Comparison of ENCODE assay signal across 11 cellular contexts in genomic region chr18:32468147-32468845, GRCh38. TPM values are rescaled to one million over a fixed set of nuclear protein-coding genes. Genes with fewer than 3 reads are reported as not detected.
DNase-seq lines count a peak whose midpoint lies in the region; ATAC-seq, FAIRE-seq and TF ChIP-seq lines count a peak whose summit lies in the region.
"Had no signal": no experiment of that assay in that cellular context is flagged by ENCODE, and none has a peak within 500 bp of the region (broad histone marks: within the 10 kb centered on the region; RNA-seq: fewer than 3 reads in every experiment).

No MANE protein-coding gene starts in this region.

- dilution Hi-C loops in keratinocyte (cut with MboI; ENCODE audit: extremely low pct_ligation_motif_present, low sequenced_read_pairs) = no loop called here

- H3K79me2 ChIP-seq in keratinocyte (ENCODE audit: control insufficient read depth, insufficient read depth, low read length) = peaks cover 4% of the 10 kb centered on the region

- H3K27me3 ChIP-seq in keratinocyte (ENCODE audit: control insufficient read depth, extremely low read depth, insufficient read depth, low read length) (no peaks in the 10 kb centered on the region), skeletal muscle satellite cell (ENCODE audit: control insufficient read depth, insufficient read depth, low read length) (peaks cover 7% of the 10 kb centered on the region), adrenal gland (no peaks in the 10 kb centered on the region)

- H3K9ac ChIP-seq in keratinocyte (ENCODE audit: control insufficient read depth, extremely low read depth, insufficient read depth, low read length) = peak overlapping the region; percentile 25
- peak overlapping the region; percentile 42 for H3K9ac ChIP-seq in skeletal muscle satellite cell (ENCODE audit: low read depth, low read length)

- no peak overlapping the region for H3K27ac ChIP-seq in keratinocyte (ENCODE audit: control insufficient read depth, insufficient read depth, low read length)
- peak overlapping the region in 1 of 5 donors; percentile 96 for H3K27ac ChIP-seq in adrenal gland
- H3K27ac ChIP-seq: neutrophil had no signal

- no peaks in the 10 kb centered on the region for H3K36me3 ChIP-seq in keratinocyte (ENCODE audit: control insufficient read depth in 2 of 2, extremely low read depth in 1 of 2, insufficient read depth in 2 of 2, low read length in 2 of 2)
- H3K36me3 ChIP-seq in skeletal muscle satellite cell (ENCODE audit: insufficient read depth, low read length) = no peaks in the 10 kb centered on the region
- no peaks in the 10 kb centered on the region for H3K36me3 ChIP-seq in adrenal gland (replicated peaks in 1 of 2)
- H3K36me3 ChIP-seq: neutrophil had no signal

- peak overlapping the region; percentile 5; the same call in 1 of the 2 replicates for H3K4me3 Mint-ChIP-seq in WTC11

- intact Hi-C loops in adrenal gland (cut with DNase I) = loop anchor here in 1 of 2 donors (10.0 kb wide), 1 partner anchor 83 kb away; no protein-coding TSS in a partner anchor

- no peaks in the 10 kb centered on the region for H4K20me1 ChIP-seq in keratinocyte (ENCODE audit: control insufficient read depth, extremely low read depth, insufficient read depth, low read length)

- CTCF ChIA-PET in WTC11 (lab: Charles Lee) = interaction anchor here (1.6 to 7.4 kb wide), 3 partner anchors 82 to 197 kb away, joined by 11 to 109 read pairs (median 60); no protein-coding TSS in a partner anchor

- peak; percentile 39 for DNase-seq in G401 (ENCODE audit: low spot score)
- DNase-seq in WTC11 (ENCODE audit: low spot score) = no peak
- no peak for DNase-seq in keratinocyte (ENCODE audit: low read depth, low spot score)
- DNase-seq in adrenal gland = no peak
- no peak for DNase-seq in activated CD4-positive, alpha-beta T cell treated with anti-CD3 and anti-CD28 coated beads, Interleukin-2, amount 50 U/mL, for 4 hours
- no peak for DNase-seq in activated naive CD4-positive, alpha-beta T cell treated with anti-CD3 and anti-CD28 coated beads, Interleukin-2, amount 50 U/mL, for 72 hours (ENCODE audit: low spot score in 2 of 2)
- DNase-seq: activated B cell treated with CpG ODN at 0.5 μM for 24 hours; NK-92 treated with Interleukin-12 subunit alpha and Interleukin-12 subunit beta, amount 100 ng/mL, for 24 hours had no signal

- H3K27me3 Mint-ChIP-seq in WTC11 (ENCODE audit: low read depth) = peaks cover 28% of the 10 kb centered on the region

- 30 to 36% (median 35%) methylated on average over 3 of the region's 3 CpGs for WGBS in adrenal gland, 4 donors

- peaks cover 42% of the 10 kb centered on the region for H3K4me1 Mint-ChIP-seq in WTC11

- POLR2A ChIA-PET in WTC11 (lab: Charles Lee) = no interaction called here

- FAIRE-seq in keratinocyte (lab: Jason Lieb, UNC) = peak; percentile 44

- in situ Hi-C loops in G401 (cut with HindIII; ENCODE audit: low sequenced_read_pairs) = no loop called here

- no peak for TF ChIP-seq POLR2A in adrenal gland (IDR thresholded peaks at IDR 0.05)

- H3K9me3 Mint-ChIP-seq in WTC11 = no peaks in the 10 kb centered on the region
- H3K9me3 Mint-ChIP-seq in activated naive CD4-positive, alpha-beta T cell treated with anti-CD3 and anti-CD28 coated beads, Interleukin-2, amount 50 U/mL, for 72 hours = no peaks in the 10 kb centered on the region
- H3K9me3 Mint-ChIP-seq: activated B cell treated with CpG ODN at 0.5 μM for 24 hours had no signal

- H3K9me1 ChIP-seq in keratinocyte (ENCODE audit: control insufficient read depth, extremely low read depth, insufficient read depth, low read length) = no peaks in the 10 kb centered on the region

- ATAC-seq in WTC11 (no peak), GM18907 (IDR thresholded peaks at IDR 0.05; ENCODE audit: unreplicated experiment) (no peak)
- ATAC-seq in activated naive CD4-positive, alpha-beta T cell treated with anti-CD3 and anti-CD28 coated beads, Interleukin-2, amount 50 U/mL, for 72 hours = no peak

- no peak overlapping the region for H3K27ac Mint-ChIP-seq in WTC11
- no peak overlapping the region for H3K27ac Mint-ChIP-seq in activated naive CD4-positive, alpha-beta T cell treated with anti-CD3 and anti-CD28 coated beads, Interleukin-2, amount 50 U/mL, for 72 hours
- H3K27ac Mint-ChIP-seq: activated B cell treated with CpG ODN at 0.5 μM for 24 hours had no signal

- H3K4me2 ChIP-seq in keratinocyte (ENCODE audit: control insufficient read depth, extremely low read depth, insufficient read depth, low read depth, low read length) (peak overlapping the region; percentile 96), skeletal muscle satellite cell (ENCODE audit: low read length) (peak overlapping the region; percentile 87)

- H3K36me3 Mint-ChIP-seq in WTC11 = no peaks in the 10 kb centered on the region
- H3K36me3 Mint-ChIP-seq in activated naive CD4-positive, alpha-beta T cell treated with anti-CD3 and anti-CD28 coated beads, Interleukin-2, amount 50 U/mL, for 72 hours = peaks cover 0 to 18% of the 10 kb centered on the region in 2 donors

- H3K4me3 ChIP-seq in keratinocyte (ENCODE audit: control insufficient read depth in 2 of 3, extremely low read depth in 1 of 3, insufficient read depth in 2 of 3, low read depth in 1 of 3, low read length in 3 of 3) (peak overlapping the region in 2 of 3 experiments; percentile 77 to 79), skeletal muscle satellite cell (ENCODE audit: low read length) (peak overlapping the region; percentile 64), adrenal gland (peak overlapping the region in 2 of 4 donors; percentile 54 to 96)

- H2AFZ ChIP-seq in keratinocyte (ENCODE audit: control insufficient read depth, low read length) = peak overlapping the region; percentile 56

- TF ChIP-seq CTCF in WTC11 (IDR thresholded peaks at IDR 0.05) = no peak
- TF ChIP-seq CTCF in keratinocyte (optimal IDR thresholded peaks at IDR 0.05 in 1 of 3, IDR thresholded peaks at IDR 0.05 in 1 of 3, conservative IDR thresholded peaks at IDR 0.05 in 1 of 3; ENCODE audit: extremely low read depth in 1 of 3, insufficient read depth in 2 of 3, low read length in 3 of 3) = no peak
- no peak for TF ChIP-seq CTCF in adrenal gland (IDR thresholded peaks at IDR 0.05)

- no peaks in the 10 kb centered on the region for H3K9me3 ChIP-seq in keratinocyte (ENCODE audit: control insufficient read depth, low read depth, low read length)
- no peaks in the 10 kb centered on the region for H3K9me3 ChIP-seq in skeletal muscle satellite cell (replicated peaks; ENCODE audit: low read length)
- no peaks in the 10 kb centered on the region for H3K9me3 ChIP-seq in adrenal gland (replicated peaks in 1 of 3)
- H3K9me3 ChIP-seq: neutrophil had no signal

- H3K4me1 ChIP-seq in keratinocyte (ENCODE audit: control insufficient read depth, extremely low read depth, insufficient read depth, low read length) (peaks cover 29% of the 10 kb centered on the region), skeletal muscle satellite cell (ENCODE audit: control insufficient read depth, insufficient read depth, low read length) (peaks cover 21% of the 10 kb centered on the region), adrenal gland (replicated peaks in 1 of 2) (peaks cover 12 to 29% of the 10 kb centered on the region in 2 donors)

TF ChIP-seq in WTC11, 78 proteins besides CTCF, POLR2A, EP300 and RAD21 (continues in another document):
- TF ChIP-seq ZNF416 (CRISPR knock-in tag; IDR thresholded peaks at IDR 0.05) (no peak), ZNF512 (CRISPR knock-in tag; IDR thresholded peaks at IDR 0.05; ENCODE audit: borderline replicate concordance) (no peak), PREB (CRISPR knock-in tag; IDR thresholded peaks at IDR 0.05; ENCODE audit: borderline replicate concordance) (no peak), PRRX2 (CRISPR knock-in tag; IDR thresholded peaks at IDR 0.05) (no peak), RELA (CRISPR knock-in tag; IDR thresholded peaks at IDR 0.05; ENCODE audit: borderline replicate concordance) (no peak), MAX (CRISPR knock-in tag; IDR thresholded peaks at IDR 0.05) (no peak)

RNA-seq across cellular contexts. Expression of gene GAREM1, which starts 2.4 kb away (rescaled TPM):
- total RNA-seq in G401 (2014; rRNA removed; shearing (Covaris generic)) = not detected in 2 replicates
- total RNA-seq in WTC11 (2021) (7.0 to 7.7 TPM (median 7.4 TPM) in 3 replicates), adrenal gland (10 to 100 TPM; 14.2 to 69.5 (median 24.3) TPM)
- polyA plus RNA-seq in keratinocyte (2.8 to 3.8 TPM (median 3.6 TPM) in 3 replicates), adrenal gland (10 to 100 TPM in 1 of 3 donors, 1 to 10 TPM in 2; 3.5 to 22.6 (median 5.5) TPM)
- polyA plus RNA-seq in keratinocyte (2011; ENCODE audit: low read depth) = 7.8 TPM
- polyA plus RNA-seq in keratinocyte (2011; cell fraction: cytosol; rRNA removed) = 2.6 and 3.7 TPM in 2 replicates
- polyA plus RNA-seq in keratinocyte (2011; cell fraction: nucleus; rRNA removed) = 4.3 and 5.2 TPM in 2 replicates
- 2.1 and 6.0 TPM in 2 replicates for polyA plus RNA-seq in keratinocyte (2012; ENCODE audit: low replicate concordance)
- polyA minus RNA-seq in keratinocyte = 6.7 to 7.9 TPM (median 7.1 TPM) in 3 replicates
- 3.5 TPM for polyA minus RNA-seq in keratinocyte (2011; cell fraction: cytosol; rRNA and poly(A)+ RNA removed)
- polyA minus RNA-seq in keratinocyte (2011; cell fraction: nucleus; rRNA and poly(A)+ RNA removed) = 5.2 and 6.6 TPM in 2 replicates
- total RNA-seq in skeletal muscle satellite cell (2012; rRNA removed) = 4.4 and 5.8 TPM in 2 replicates
- total RNA-seq in activated naive CD4-positive, alpha-beta T cell treated with anti-CD3 and anti-CD28 coated beads, Interleukin-2, amount 50 U/mL, for 72 hours = not detected
- total RNA-seq: activated B cell treated with CpG ODN at 0.5 μM for 24 hours had no signal
